Comparison of ENCODE assay signal across 9 cellular contexts in the genomic region with DNA sequence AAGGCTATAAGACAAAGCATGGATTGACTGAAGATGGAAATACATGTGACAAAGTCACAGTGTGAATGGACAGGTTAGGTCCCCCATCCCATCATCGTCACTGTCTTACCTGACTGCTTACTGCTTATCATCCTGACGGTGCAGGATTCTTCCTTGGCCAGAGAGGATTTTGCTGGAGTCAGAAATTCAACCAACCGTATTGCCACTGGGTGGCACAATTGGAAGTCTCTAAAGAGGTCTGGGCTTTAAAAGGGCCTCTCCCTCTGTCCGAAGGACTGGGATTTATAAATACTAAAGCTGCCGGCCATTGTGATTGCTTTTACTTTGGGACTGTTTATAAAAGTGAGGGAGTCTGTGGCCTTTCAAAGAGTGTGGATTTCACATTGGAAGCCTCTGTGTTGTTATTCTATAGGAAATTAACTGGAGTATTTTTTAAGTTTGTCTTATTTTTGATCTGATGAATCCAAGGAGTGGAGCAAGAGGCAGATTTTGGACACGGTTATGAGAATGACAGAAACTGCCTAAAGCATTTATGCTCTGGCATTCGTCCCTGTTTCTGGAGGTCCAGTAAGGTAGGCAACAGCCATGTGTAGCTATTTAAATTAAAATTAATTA.
A peak's percentile ranks its signal among the peaks of the same experiment; 100 is the strongest.
DNase-seq lines count a peak whose midpoint lies in the region; ATAC-seq lines count a peak whose summit lies in the region.
"Had no signal": no experiment of that assay in that cellular context is flagged by ENCODE, and none has a peak within 500 bp of the region (broad histone marks: within the 10 kb centered on the region; RNA-seq: fewer than 3 reads in every experiment).

No MANE protein-coding gene starts in this region.

- peak; percentile 28 for DNase-seq in NCI-H2171 treated with DMSO at 0.1 percent for 48 hours (lab: John Stamatoyannopoulos, UW)
- DNase-seq in NCI-H2171 (lab: John Stamatoyannopoulos, UW), result no peak
- DNase-seq in NCI-H526 treated with DMSO at 0.1 percent for 48 hours (lab: John Stamatoyannopoulos, UW), result peak; percentile 43
- DNase-seq in caudate nucleus (lab: John Stamatoyannopoulos, UW), result peak in 34 of 61 donors; percentile 1 to 47 (median 12)
- DNase-seq in left lobe of liver (ENCODE audit: low spot score), result peak; percentile 54
- no peak for DNase-seq in effector memory CD8-positive, alpha-beta T cell

- no peaks in the 10 kb centered on the region for H3K9me3 Mint-ChIP-seq in effector memory CD8-positive, alpha-beta T cell

- no peak overlapping the region for H3K27ac ChIP-seq in caudate nucleus (ENCODE audit: low read depth, low read length)
- H3K27ac ChIP-seq: BLaER1 had no signal

- no peak overlapping the region for H3K4me3 Mint-ChIP-seq in effector memory CD8-positive, alpha-beta T cell

- no peaks in the 10 kb centered on the region for H3K36me3 Mint-ChIP-seq in effector memory CD8-positive, alpha-beta T cell (ENCODE audit: insufficient read depth)

- no peak overlapping the region for H3K27ac Mint-ChIP-seq in effector memory CD8-positive, alpha-beta T cell

- ATAC-seq in left lobe of liver (peak; percentile 84), HG03432 (IDR thresholded peaks at IDR 0.05; ENCODE audit: unreplicated experiment) (no peak), GM21723 (IDR thresholded peaks at IDR 0.05; ENCODE audit: unreplicated experiment) (no peak)
- no peak for ATAC-seq in effector memory CD8-positive, alpha-beta T cell (replicated peaks)

- peaks cover 7 to 8% of the 10 kb centered on the region in 2 donors for H3K27me3 Mint-ChIP-seq in effector memory CD8-positive, alpha-beta T cell

- H3K4me1 Mint-ChIP-seq in effector memory CD8-positive, alpha-beta T cell (ENCODE audit: low read depth in 2 of 2), result no peaks in the 10 kb centered on the region

Comparison
In these comparisons a context has a peak if more than half of its experiments do, and no peak if none do; other contexts are left out.
1. DNase-seq: peak in NCI-H2171 treated with DMSO at 0.1 percent for 48 hours (single experiment), NCI-H526 treated with DMSO at 0.1 percent for 48 hours (single experiment), caudate nucleus (34 of 61) and left lobe of liver (single experiment); none in NCI-H2171 (single experiment) and effector memory CD8-positive, alpha-beta T cell (0 of 3).